Comparison of ENCODE assay signal across 1 cellular context in genomic region chr7:29284586-29285450, GRCh38.
TF ChIP-seq lines count a peak whose summit lies in the region.

No MANE protein-coding gene starts in this region.

TF ChIP-seq in H1, 55 proteins besides CTCF, POLR2A, EP300 and RAD21 (continued from another document):
- TF ChIP-seq YY1 (IDR thresholded peaks at IDR 0.05; ENCODE audit: low read depth, low read length): no peak
- no peak for TF ChIP-seq CTBP2 (IDR thresholded peaks at IDR 0.05; ENCODE audit: borderline replicate concordance, insufficient read depth, insufficient read length, low read length)
- TF ChIP-seq TCF12 (IDR thresholded peaks at IDR 0.05; ENCODE audit: low read depth, low read length): no peak
- TF ChIP-seq GTF2F1 (IDR thresholded peaks at IDR 0.05; ENCODE audit: borderline replicate concordance, low read depth, low read length): no peak
- TF ChIP-seq CHD1 (IDR thresholded peaks at IDR 0.05; ENCODE audit: low read depth, low read length): no peak
- TF ChIP-seq SIRT6 (IDR thresholded peaks at IDR 0.05; ENCODE audit: low read length): no peak
- TF ChIP-seq JUN (IDR thresholded peaks at IDR 0.05; ENCODE audit: low read depth, low read length): no peak
- TF ChIP-seq PHF8 (conservative IDR thresholded peaks at IDR 0.05; ENCODE audit: low read depth, low read length): no peak
- no peak for TF ChIP-seq TEAD4 (IDR thresholded peaks at IDR 0.05; ENCODE audit: low read depth, low read length)
- no peak for TF ChIP-seq SAP30 (IDR thresholded peaks at IDR 0.05; ENCODE audit: insufficient read depth, insufficient replicate concordance, low read length)
